In the genomic region with DNA sequence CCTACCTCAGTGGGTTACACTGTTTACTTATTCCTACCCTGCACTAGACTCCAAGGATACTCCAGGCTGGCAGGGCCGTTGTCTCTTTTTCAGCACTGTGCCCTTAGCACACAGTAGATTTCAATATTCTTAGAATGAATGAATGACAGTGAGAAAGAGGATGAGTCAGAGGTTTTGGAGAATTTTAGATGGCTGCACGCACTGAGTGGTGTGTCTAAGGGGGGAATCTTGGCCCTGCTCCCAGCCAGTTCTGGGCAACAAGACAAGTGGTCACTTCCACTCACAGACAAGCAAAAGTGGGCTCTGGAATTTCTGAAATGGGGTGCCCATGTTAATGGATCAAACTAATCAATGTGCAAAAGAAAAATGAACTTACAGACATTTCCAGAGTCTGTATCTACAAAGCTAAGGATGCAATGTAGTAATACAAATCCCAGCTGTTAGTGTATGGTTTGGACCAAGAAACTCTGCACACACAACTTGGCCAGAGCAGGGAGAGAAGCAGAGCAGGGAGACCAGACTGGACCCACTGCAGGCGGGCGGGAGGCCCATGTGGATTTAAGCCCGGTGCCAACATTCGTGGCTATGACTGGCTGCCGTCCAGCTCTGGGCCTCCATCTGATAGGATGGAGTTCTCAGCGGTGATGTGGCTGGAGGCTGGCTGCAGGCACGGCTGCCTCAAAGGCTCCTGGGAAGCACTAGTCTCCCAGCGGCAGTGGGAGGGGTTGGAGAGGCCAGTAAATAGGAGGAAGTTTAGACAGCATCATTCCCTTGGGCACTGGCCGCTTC, we compare ENCODE assay signal across 10 cellular contexts.
DNase-seq lines count a peak whose midpoint lies in the region; ATAC-seq, FAIRE-seq and TF ChIP-seq lines count a peak whose summit lies in the region.
"Had no signal": no experiment of that assay in that cellular context is flagged by ENCODE, and none has a peak within 500 bp of the region (broad histone marks: within the 10 kb centered on the region; RNA-seq: fewer than 3 reads in every experiment).

No MANE protein-coding gene starts in this region.

- ATAC-seq in left lobe of liver = peak; percentile 97
- ATAC-seq: activated CD8-positive, alpha-beta memory T cell treated with anti-CD3 and anti-CD28 coated beads, Interleukin-2, amount 10 ng/mL, durations not matched to agents 7 days and 5 days had no signal

- H3K4me3 ChIP-seq in bronchial epithelial cell (ENCODE audit: low read depth, low read length) (no peak overlapping the region), transverse colon (no peak overlapping the region), esophagus muscularis mucosa (peak overlapping the region in 2 of 4 donors; percentile 5 to 13), MM.1S (ENCODE audit: low read length) (no peak overlapping the region)

- FAIRE-seq in bronchial epithelial cell (lab: Jason Lieb, UNC) = no peak

- H2AFZ ChIP-seq in MM.1S (ENCODE audit: low read length) = no peak overlapping the region

- no peaks in the 10 kb centered on the region for H3K9me2 ChIP-seq in MM.1S (replicated peaks; ENCODE audit: insufficient read depth, low read length)

- in situ Hi-C loops in transverse colon (cut with MboI; ENCODE audit: low pct_ligation_motif_present in 1 of 4, low pct_unique_long_range_greater_than_20kb in 1 of 4, low sequenced_read_pairs in 3 of 4) = no loop called here

- TF ChIP-seq CTCF in bronchial epithelial cell (IDR thresholded peaks at IDR 0.05; ENCODE audit: insufficient read depth, low read length, severe bottlenecking) (no peak), transverse colon (IDR thresholded peaks at IDR 0.05) (no peak), esophagus muscularis mucosa (IDR thresholded peaks at IDR 0.05) (no peak), MM.1S (IDR thresholded peaks at IDR 0.05; ENCODE audit: low read length) (no peak)

- H3K9ac ChIP-seq in MM.1S (ENCODE audit: low read length) = no peak overlapping the region

- TF ChIP-seq EP300 in transverse colon (IDR thresholded peaks at IDR 0.05; ENCODE audit: low read depth) (no peak), esophagus muscularis mucosa (IDR thresholded peaks at IDR 0.05) (no peak)

- peak overlapping the region in 3 of 4 donors; percentile 10 to 34 (median 15) for H3K27ac ChIP-seq in transverse colon
- H3K27ac ChIP-seq in esophagus muscularis mucosa (replicated peaks in 1 of 4) = peak overlapping the region in 2 of 4 donors; percentile 29 to 32
- no peak overlapping the region for H3K27ac ChIP-seq in MM.1S (ENCODE audit: low read length)

- no peak overlapping the region for H3K4me2 ChIP-seq in MM.1S (ENCODE audit: low read depth, low read length)

- H4K20me1 ChIP-seq in MM.1S (ENCODE audit: insufficient read depth, low read length) = no peaks in the 10 kb centered on the region

- H3K36me3 ChIP-seq in bronchial epithelial cell (ENCODE audit: control insufficient read depth, insufficient read depth, low read length) = no peaks in the 10 kb centered on the region
- H3K36me3 ChIP-seq in transverse colon = no peaks in the 10 kb centered on the region
- no peaks in the 10 kb centered on the region for H3K36me3 ChIP-seq in esophagus muscularis mucosa
- no peaks in the 10 kb centered on the region for H3K36me3 ChIP-seq in MM.1S (replicated peaks; ENCODE audit: insufficient read depth, low read length)

- DNase-seq in MV-4-11 (lab: John Stamatoyannopoulos, UW) (peak; percentile 29), bronchial epithelial cell (ENCODE audit: low read depth) (peak; percentile 52), left lobe of liver (ENCODE audit: low spot score) (peak; percentile 89), transverse colon (peak; percentile 39), NCI-H1417 (lab: John Stamatoyannopoulos, UW) (no peak), esophagus muscularis mucosa (ENCODE audit: extremely low spot score) (no peak), MM.1S (no peak)
- DNase-seq in activated CD4-positive, alpha-beta T cell treated with anti-CD3 and anti-CD28 coated beads, Interleukin-2, amount 50 U/mL, for 48 hours = no peak
- DNase-seq: activated CD8-positive, alpha-beta memory T cell treated with anti-CD3 and anti-CD28 coated beads, Interleukin-2, amount 10 ng/mL, durations not matched to agents 7 days and 5 days; mesendoderm had no signal

- 32 to 40% methylated on average over 2 to 11 of the region's 11 CpGs for WGBS in transverse colon (ENCODE audit: low coverage in 1 of 2), 2 donors
- WGBS in esophagus muscularis mucosa = 43% methylated on average over 6 of the region's 11 CpGs

- no peak for TF ChIP-seq POLR2A in transverse colon (IDR thresholded peaks at IDR 0.05)
- TF ChIP-seq POLR2A in esophagus muscularis mucosa (IDR thresholded peaks at IDR 0.05; ENCODE audit: low read depth) = no peak

- H3K4me1 ChIP-seq in transverse colon (peaks cover 0 to 4% (median 0%) of the 10 kb centered on the region in 4 donors), esophagus muscularis mucosa (peaks cover 3 to 17% (median 13%) of the 10 kb centered on the region in 4 donors), MM.1S (ENCODE audit: low read length) (no peaks in the 10 kb centered on the region)

- H3K27me3 ChIP-seq in bronchial epithelial cell (ENCODE audit: control insufficient read depth, insufficient read depth, low read length) (no peaks in the 10 kb centered on the region), transverse colon (no peaks in the 10 kb centered on the region), esophagus muscularis mucosa (no peaks in the 10 kb centered on the region), MM.1S (replicated peaks; ENCODE audit: insufficient read depth, low read length) (no peaks in the 10 kb centered on the region)

- no peaks in the 10 kb centered on the region for H3K79me2 ChIP-seq in MM.1S (ENCODE audit: low read length)

- H3F3A ChIP-seq in MM.1S (ENCODE audit: insufficient read depth, low read length) = no peaks in the 10 kb centered on the region

- intact Hi-C loops in transverse colon (cut with DNase I; ENCODE audit: low total_unique reads) = no loop called here
- intact Hi-C loops in esophagus muscularis mucosa (cut with DNase I) = no loop called here

- H3K9me3 ChIP-seq in transverse colon (no peaks in the 10 kb centered on the region), esophagus muscularis mucosa (no peaks in the 10 kb centered on the region), MM.1S (replicated peaks; ENCODE audit: insufficient read depth, low read length) (no peaks in the 10 kb centered on the region)

Comparison
In these comparisons a context has a peak if more than half of its experiments do, and no peak if none do; other contexts are left out.
1. DNase-seq: peak in MV-4-11 (single experiment), bronchial epithelial cell (single experiment), left lobe of liver (single experiment) and transverse colon (single experiment); none in NCI-H1417 (0 of 3), esophagus muscularis mucosa (single experiment), MM.1S (single experiment) and activated CD4-positive, alpha-beta T cell treated with anti-CD3 and anti-CD28 coated beads, Interleukin-2, amount 50 U/mL, for 48 hours (0 of 2).